Comparison of ENCODE assay signal across 24 cellular contexts in the genomic region with DNA sequence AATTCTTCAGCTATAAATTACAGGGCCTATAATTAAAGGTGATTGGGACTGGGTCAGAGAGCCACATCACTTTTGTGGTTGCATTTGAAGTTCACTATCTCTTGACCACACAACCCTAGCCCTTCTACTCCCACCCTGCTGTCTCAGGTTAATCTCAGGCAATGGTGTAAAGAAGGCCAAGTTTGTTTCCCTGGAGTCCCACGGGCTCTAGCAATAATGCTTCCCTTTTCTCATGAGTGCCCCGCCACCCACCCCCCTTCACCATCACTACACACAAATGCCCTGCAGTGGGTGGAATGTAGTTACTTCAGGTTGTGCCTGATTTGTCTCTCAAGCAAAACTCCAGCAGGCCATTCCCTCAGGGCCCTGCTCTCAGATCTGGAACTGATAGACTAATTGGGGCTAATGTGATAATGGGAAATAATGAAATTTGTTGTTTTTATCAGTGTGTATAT. TPM values are rescaled to one million over a fixed set of nuclear protein-coding genes. Genes with fewer than 3 reads are reported as not detected.
"Had no signal": no experiment of that assay in that cellular context is flagged by ENCODE, and none has a peak within 500 bp of the region (broad histone marks: within the 10 kb centered on the region; RNA-seq: fewer than 3 reads in every experiment).

No MANE protein-coding gene starts in this region.

- H3K36me3 Mint-ChIP-seq: naive thymus-derived CD4-positive, alpha-beta T cell had no signal

- H3K9me3 ChIP-seq: ascending aorta, esophagus muscularis mucosa, heart right ventricle, ovary, right lobe of liver, thoracic aorta had no signal

- DNase-seq: activated CD4-positive, alpha-beta T cell treated with anti-CD3 and anti-CD28 coated beads, Interleukin-2, amount 50 U/mL, for 1 hour; activated CD4-positive, CD25-positive, alpha-beta regulatory T cell treated with anti-CD3 and anti-CD28 coated beads, Interleukin-2, amount 50 U/mL, for 72 hours; activated CD8-positive, alpha-beta memory T cell treated with anti-CD3 and anti-CD28 coated beads for 24 hours; activated CD8-positive, alpha-beta memory T cell treated with anti-CD3 and anti-CD28 coated beads, Interleukin-2, amount 50 U/mL, for 48 hours; activated effector memory CD4-positive, alpha-beta T cell treated with Interleukin-2 at 50 U/mL for 16 hours; activated naive CD4-positive, alpha-beta T cell treated with anti-CD3 and anti-CD28 coated beads, Interleukin-2, amount 50 U/mL, for 16 hours; activated T-cell treated with anti-CD3 and anti-CD28 coated beads, Interleukin-2, amount 50 U/mL, for 48 hours; cerebellar nuclear complex; cortex of kidney; effector CD8-positive, alpha-beta T cell; heart right ventricle; kidney glomerular epithelial cell; mesenchymal stem cell; naive thymus-derived CD4-positive, alpha-beta T cell; ovary; right lobe of liver; small intestine; stimulated activated CD4-positive, alpha-beta T cell treated with anti-CD3 and anti-CD28 coated beads, Interleukin-15, amount 100 ng/mL, for 24 hours; stimulated activated CD4-positive, alpha-beta T cell treated with anti-CD3 and anti-CD28 coated beads, Interleukin-2, amount 100 ng/mL, for 48 hours had no signal

- ATAC-seq: heart right ventricle; naive thymus-derived CD4-positive, alpha-beta T cell; right lobe of liver had no signal

- H3K27ac Mint-ChIP-seq: naive thymus-derived CD4-positive, alpha-beta T cell had no signal

- H3K27ac ChIP-seq: ascending aorta, esophagus muscularis mucosa, heart right ventricle, ovary, right lobe of liver, thoracic aorta had no signal

- H3K36me3 ChIP-seq: ascending aorta, esophagus muscularis mucosa, heart right ventricle, ovary, right lobe of liver, thoracic aorta had no signal

- H3K4me1 ChIP-seq: ascending aorta, esophagus muscularis mucosa, right lobe of liver had no signal

- H3K27me3 ChIP-seq: ascending aorta, esophagus muscularis mucosa, heart right ventricle, ovary, right lobe of liver had no signal

- H3K4me3 ChIP-seq: ascending aorta, esophagus muscularis mucosa, heart right ventricle, ovary, right lobe of liver, thoracic aorta had no signal

- H3K4me3 Mint-ChIP-seq: naive thymus-derived CD4-positive, alpha-beta T cell had no signal

RNA-seq across cellular contexts. Expression of a gene that starts 1.8 kb away (rescaled TPM):
- total RNA-seq: ascending aorta; pulmonary artery endothelial cell; T-helper 2 cell treated with Interferon-gamma antibody and Interleukin-4, amounts not matched to agents 100 ng/mL and 5 ng/mL, for 36 hours had no signal
- polyA plus RNA-seq: naive thymus-derived CD4-positive, alpha-beta T cell had no signal
